8 cellular contexts compared by ENCODE assay signal in genomic region chr22:31148953-31149627, GRCh38. TPM values are rescaled to one million over a fixed set of nuclear protein-coding genes. Genes with fewer than 3 reads are reported as not detected.
DNase-seq lines count a peak whose midpoint lies in the region; ATAC-seq and TF ChIP-seq lines count a peak whose summit lies in the region.

No MANE protein-coding gene starts in this region.

- H3K4me3 ChIP-seq in CD4-positive, CD25-positive, alpha-beta regulatory T cell (ENCODE audit: low read depth, low read length): no peak overlapping the region
- H3K4me3 ChIP-seq in HFF-Myc (replicated peaks; ENCODE audit: low read depth, low read length): no peak overlapping the region

- H3K4me1 Mint-ChIP-seq in CD4-positive, CD25-positive, alpha-beta regulatory T cell: no peaks in the 10 kb centered on the region
- no peaks in the 10 kb centered on the region for H3K4me1 Mint-ChIP-seq in neural crest cell

- H3K27ac ChIP-seq in CD4-positive, CD25-positive, alpha-beta regulatory T cell (ENCODE audit: insufficient read depth, low read length, poor library complexity, severe bottlenecking): no peak overlapping the region
- no peak overlapping the region for H3K27ac ChIP-seq in foreskin keratinocyte

- peaks cover 0 to 5% of the 10 kb centered on the region in 2 experiments for H3K9me3 ChIP-seq in CD4-positive, CD25-positive, alpha-beta regulatory T cell (ENCODE audit: control insufficient read depth in 2 of 2, low read length in 2 of 2)

- no peak overlapping the region for H3K4me3 Mint-ChIP-seq in CD4-positive, CD25-positive, alpha-beta regulatory T cell
- no peak overlapping the region for H3K4me3 Mint-ChIP-seq in neural crest cell

- TF ChIP-seq CTCF in HFF-Myc (IDR thresholded peaks at IDR 0.05; ENCODE audit: low read depth, low read length, missing control alignments): peak; percentile 99
- peak; percentile 96 for TF ChIP-seq CTCF in foreskin keratinocyte (conservative IDR thresholded peaks at IDR 0.05)
- TF ChIP-seq CTCF in neural crest cell (conservative IDR thresholded peaks at IDR 0.05): peak; percentile 85

- no peaks in the 10 kb centered on the region for H3K36me3 Mint-ChIP-seq in CD4-positive, CD25-positive, alpha-beta regulatory T cell
- H3K36me3 Mint-ChIP-seq in neural crest cell (ENCODE audit: low read depth): no peaks in the 10 kb centered on the region

- ATAC-seq in CD4-positive, CD25-positive, alpha-beta regulatory T cell (ENCODE audit: low read depth in 2 of 2): no peak
- ATAC-seq in foreskin keratinocyte (peak; percentile 69), GM18502 (IDR thresholded peaks at IDR 0.05; ENCODE audit: poor library complexity, unreplicated experiment) (no peak)

- H3K27me3 ChIP-seq in CD4-positive, CD25-positive, alpha-beta regulatory T cell (ENCODE audit: control insufficient read depth, insufficient read depth, low read length): peaks cover 5% of the 10 kb centered on the region
- H3K27me3 ChIP-seq in foreskin keratinocyte: no peaks in the 10 kb centered on the region

- DNase-seq in CD4-positive, CD25-positive, alpha-beta regulatory T cell: peak in 2 of 3 donors; percentile 12 to 40
- DNase-seq in HFF-Myc (ENCODE audit: extremely low read depth, low read depth) (no peak), NCI-H82 (lab: John Stamatoyannopoulos, UW) (peak; percentile 82), foreskin keratinocyte (peak in 1 of 2 donors; percentile 47), neural crest cell (ENCODE audit: low read depth, low spot score) (peak; percentile 59)
- DNase-seq in activated T-cell treated with anti-CD3 and anti-CD28 coated beads, Interleukin-2, amount 50 U/mL, for 48 hours: peak; percentile 50 to 54
- DNase-seq in activated CD8-positive, alpha-beta memory T cell treated with anti-CD3 and anti-CD28 coated beads, Interleukin-2, amount 50 U/mL, for 48 hours: no peak

- no peaks in the 10 kb centered on the region for H3K4me1 ChIP-seq in CD4-positive, CD25-positive, alpha-beta regulatory T cell (ENCODE audit: control insufficient read depth, insufficient read depth, low read length, poor library complexity, severe bottlenecking)
- H3K4me1 ChIP-seq in foreskin keratinocyte: no peaks in the 10 kb centered on the region

- peaks cover 22% of the 10 kb centered on the region for H3K27me3 Mint-ChIP-seq in CD4-positive, CD25-positive, alpha-beta regulatory T cell
- H3K27me3 Mint-ChIP-seq in neural crest cell (ENCODE audit: low read depth): peaks cover 3% of the 10 kb centered on the region

- H3K36me3 ChIP-seq in CD4-positive, CD25-positive, alpha-beta regulatory T cell (ENCODE audit: control insufficient read depth, insufficient read depth, low read length): no peaks in the 10 kb centered on the region

- peak overlapping the region in 1 of 3 donors; percentile 33 for H3K27ac Mint-ChIP-seq in CD4-positive, CD25-positive, alpha-beta regulatory T cell
- no peak overlapping the region for H3K27ac Mint-ChIP-seq in neural crest cell (ENCODE audit: unreplicated experiment)

- H3K9me3 Mint-ChIP-seq in CD4-positive, CD25-positive, alpha-beta regulatory T cell: peaks cover 0 to 6% (median 2%) of the 10 kb centered on the region in 7 donors
- H3K9me3 Mint-ChIP-seq in neural crest cell: peaks cover 6% of the 10 kb centered on the region

RNA-seq across cellular contexts. Expression of gene PLA2G3, which starts 8.8 kb away (rescaled TPM):
- not detected for total RNA-seq in CD4-positive, CD25-positive, alpha-beta regulatory T cell
- polyA plus RNA-seq in CD4-positive, CD25-positive, alpha-beta regulatory T cell: not detected
- total RNA-seq in foreskin keratinocyte (0.71 and 0.92 TPM in 2 replicates), neural crest cell (24.3 and 24.7 TPM in 2 replicates)
- polyA plus RNA-seq in foreskin keratinocyte: 0.65 and 0.84 TPM in 2 replicates

RNA-seq across cellular contexts. Expression of gene RNF185, which starts 10.9 kb away (rescaled TPM):
- total RNA-seq in CD4-positive, CD25-positive, alpha-beta regulatory T cell: 13.8 TPM
- polyA plus RNA-seq in CD4-positive, CD25-positive, alpha-beta regulatory T cell: 10 to 100 TPM; 23.6 to 34.7 (median 30.4) TPM
- total RNA-seq in foreskin keratinocyte (20.8 and 24.0 TPM in 2 replicates), neural crest cell (31.7 and 33.8 TPM in 2 replicates)
- polyA plus RNA-seq in foreskin keratinocyte: 17.8 and 19.2 TPM in 2 replicates

RNA-seq across cellular contexts. Expression of gene INPP5J, which starts 26.3 kb away (rescaled TPM):
- not detected for total RNA-seq in CD4-positive, CD25-positive, alpha-beta regulatory T cell
- polyA plus RNA-seq in CD4-positive, CD25-positive, alpha-beta regulatory T cell: under 1 TPM in 1 of 4 donors, not detected in 3; 0.47 TPM
- 1.3 TPM in 2 replicates for total RNA-seq in foreskin keratinocyte
- 1.1 and 1.3 TPM in 2 replicates for polyA plus RNA-seq in foreskin keratinocyte
- total RNA-seq in neural crest cell: 4.5 and 4.7 TPM in 2 replicates

RNA-seq across cellular contexts. Expression of gene SELENOM, which starts 41.7 kb away (rescaled TPM):
- total RNA-seq in CD4-positive, CD25-positive, alpha-beta regulatory T cell: 30.6 TPM
- polyA plus RNA-seq in CD4-positive, CD25-positive, alpha-beta regulatory T cell: 100 to 1,000 TPM; 113 to 142 (median 133) TPM
- total RNA-seq in foreskin keratinocyte (5.7 and 15.5 TPM in 2 replicates), neural crest cell (9.1 and 10.1 TPM in 2 replicates)
- polyA plus RNA-seq in foreskin keratinocyte: 10.7 and 32.2 TPM in 2 replicates

Comparison
In these comparisons a context has a peak if more than half of its experiments do, and no peak if none do; other contexts are left out.
1. DNase-seq: peak in CD4-positive, CD25-positive, alpha-beta regulatory T cell (2 of 3), NCI-H82 (single experiment), activated T-cell treated with anti-CD3 and anti-CD28 coated beads, Interleukin-2, amount 50 U/mL, for 48 hours (2 of 2) and neural crest cell (single experiment); none in HFF-Myc (single experiment) and activated CD8-positive, alpha-beta memory T cell treated with anti-CD3 and anti-CD28 coated beads, Interleukin-2, amount 50 U/mL, for 48 hours (single experiment).
2. RNA of gene PLA2G3, which starts 8.8 kb away (total RNA-seq): 24.3 to 24.7 TPM in neural crest cell; 0.71 to 0.92 TPM in foreskin keratinocyte and not detected in CD4-positive, CD25-positive, alpha-beta regulatory T cell (single experiment); every median in the first group is over 10 times any median in the second.
3. Peak in every context shown above with its lines, with median percentiles within 50 percentile points of each other: CTCF ChIP-seq.